Comparison of ENCODE assay signal across 20 cellular contexts in genomic region chr15:52162876-52163275, GRCh38. TPM values are rescaled to one million over a fixed set of nuclear protein-coding genes. Genes with fewer than 3 reads are reported as not detected.
"Had no signal": no experiment of that assay in that cellular context is flagged by ENCODE, and none has a peak within 500 bp of the region (broad histone marks: within the 10 kb centered on the region; RNA-seq: fewer than 3 reads in every experiment).

No MANE protein-coding gene starts in this region.

- H3K9me3 Mint-ChIP-seq: activated CD4-positive, alpha-beta memory T cell treated with anti-CD3 and anti-CD28 coated beads, Interleukin-2, amount 10 ng/mL, durations not matched to agents 7 days and 5 days; activated naive CD4-positive, alpha-beta T cell treated with anti-CD3 and anti-CD28 coated beads, Interleukin-2, amount 10 ng/mL, durations not matched to agents 7 days and 5 days; activated naive CD8-positive, alpha-beta T cell treated with anti-CD3 and anti-CD28 coated beads for 36 hours; activated T-helper 2 cell treated with anti-CD3 and anti-CD28 coated beads, Interferon-gamma antibody, Interleukin-2, Interleukin-4, amounts not matched to agents 10 μg/mL and 5 μg/mL and 100 μg/mL, durations not matched to agents 14 hours and 24 hours and 36 hours had no signal

- H3K4me3 Mint-ChIP-seq: activated CD4-positive, alpha-beta memory T cell treated with anti-CD3 and anti-CD28 coated beads, Interleukin-2, amount 10 ng/mL, durations not matched to agents 7 days and 5 days; activated CD4-positive, alpha-beta T cell treated with anti-CD3 and anti-CD28 coated beads for 36 hours; activated naive CD4-positive, alpha-beta T cell treated with anti-CD3 and anti-CD28 coated beads, Interleukin-2, amount 10 ng/mL, durations not matched to agents 7 days and 5 days; activated naive CD8-positive, alpha-beta T cell treated with anti-CD3 and anti-CD28 coated beads for 36 hours; activated T-cell treated with anti-CD3 and anti-CD28 coated beads, Interleukin-2, amount 50 U/mL, for 72 hours; T-helper 17 cell had no signal

- H3K27me3 Mint-ChIP-seq: activated CD4-positive, alpha-beta memory T cell treated with anti-CD3 and anti-CD28 coated beads, Interleukin-2, amount 10 ng/mL, durations not matched to agents 7 days and 5 days; activated CD4-positive, alpha-beta T cell treated with anti-CD3 and anti-CD28 coated beads for 36 hours; activated naive CD4-positive, alpha-beta T cell treated with anti-CD3 and anti-CD28 coated beads, Interleukin-2, amount 10 ng/mL, durations not matched to agents 7 days and 5 days; activated naive CD8-positive, alpha-beta T cell treated with anti-CD3 and anti-CD28 coated beads for 36 hours; T-helper 17 cell had no signal

- ATAC-seq: activated T-cell treated with anti-CD3 and anti-CD28 coated beads, Interleukin-2, amount 50 U/mL, for 72 hours; PC-3; T-helper 17 cell had no signal

- DNase-seq: activated CD4-positive, alpha-beta memory T cell treated with anti-CD3 and anti-CD28 coated beads, Interleukin-2, amount 10 ng/mL, durations not matched to agents 7 days and 5 days; activated CD4-positive, CD25-positive, alpha-beta regulatory T cell; activated naive CD8-positive, alpha-beta T cell treated with anti-CD3 and anti-CD28 coated beads for 36 hours; activated T-cell treated with anti-CD3 and anti-CD28 coated beads for 4 hours; Kasumi-1; KBM-7; NCI-H1105 treated with DMSO at 0.1 percent for 48 hours; NCI-H1436 treated with DMSO at 0.1 percent for 48 hours; NCI-H187; NCI-H2081; NCI-H510A treated with DMSO at 0.1 percent for 48 hours; PC-3; SHP77; T-helper 17 cell had no signal

- FAIRE-seq: RCC 7860 had no signal

- H3K27ac Mint-ChIP-seq: activated CD4-positive, alpha-beta memory T cell treated with anti-CD3 and anti-CD28 coated beads, Interleukin-2, amount 10 ng/mL, durations not matched to agents 7 days and 5 days; activated CD4-positive, alpha-beta T cell treated with anti-CD3 and anti-CD28 coated beads for 36 hours; activated naive CD4-positive, alpha-beta T cell treated with anti-CD3 and anti-CD28 coated beads, Interleukin-2, amount 10 ng/mL, durations not matched to agents 7 days and 5 days; activated naive CD8-positive, alpha-beta T cell treated with anti-CD3 and anti-CD28 coated beads for 36 hours; activated T-cell treated with anti-CD3 and anti-CD28 coated beads, Interleukin-2, amount 50 U/mL, for 72 hours; activated T-helper 2 cell treated with anti-CD3 and anti-CD28 coated beads, Interferon-gamma antibody, Interleukin-2, Interleukin-4, amounts not matched to agents 10 μg/mL and 5 μg/mL and 100 μg/mL, durations not matched to agents 14 hours and 24 hours and 36 hours; T-helper 17 cell had no signal

RNA-seq across cellular contexts. Expression of gene BCL2L10, which starts 50.3 kb away (rescaled TPM):
- total RNA-seq: activated CD4-positive, alpha-beta memory T cell treated with anti-CD3 and anti-CD28 coated beads, Interleukin-2, amount 10 ng/mL, durations not matched to agents 7 days and 5 days; activated CD4-positive, alpha-beta T cell treated with anti-CD3 and anti-CD28 coated beads for 36 hours; activated naive CD8-positive, alpha-beta T cell treated with anti-CD3 and anti-CD28 coated beads for 36 hours; activated T-helper 2 cell treated with anti-CD3 and anti-CD28 coated beads, Interferon-gamma antibody, Interleukin-2, Interleukin-4, amounts not matched to agents 10 μg/mL and 5 μg/mL and 100 μg/mL, durations not matched to agents 14 hours and 24 hours and 36 hours; cardiac septum; PC-3; T-helper 17 cell had no signal
